Comparison of ENCODE assay signal across 8 cellular contexts in the genomic region with DNA sequence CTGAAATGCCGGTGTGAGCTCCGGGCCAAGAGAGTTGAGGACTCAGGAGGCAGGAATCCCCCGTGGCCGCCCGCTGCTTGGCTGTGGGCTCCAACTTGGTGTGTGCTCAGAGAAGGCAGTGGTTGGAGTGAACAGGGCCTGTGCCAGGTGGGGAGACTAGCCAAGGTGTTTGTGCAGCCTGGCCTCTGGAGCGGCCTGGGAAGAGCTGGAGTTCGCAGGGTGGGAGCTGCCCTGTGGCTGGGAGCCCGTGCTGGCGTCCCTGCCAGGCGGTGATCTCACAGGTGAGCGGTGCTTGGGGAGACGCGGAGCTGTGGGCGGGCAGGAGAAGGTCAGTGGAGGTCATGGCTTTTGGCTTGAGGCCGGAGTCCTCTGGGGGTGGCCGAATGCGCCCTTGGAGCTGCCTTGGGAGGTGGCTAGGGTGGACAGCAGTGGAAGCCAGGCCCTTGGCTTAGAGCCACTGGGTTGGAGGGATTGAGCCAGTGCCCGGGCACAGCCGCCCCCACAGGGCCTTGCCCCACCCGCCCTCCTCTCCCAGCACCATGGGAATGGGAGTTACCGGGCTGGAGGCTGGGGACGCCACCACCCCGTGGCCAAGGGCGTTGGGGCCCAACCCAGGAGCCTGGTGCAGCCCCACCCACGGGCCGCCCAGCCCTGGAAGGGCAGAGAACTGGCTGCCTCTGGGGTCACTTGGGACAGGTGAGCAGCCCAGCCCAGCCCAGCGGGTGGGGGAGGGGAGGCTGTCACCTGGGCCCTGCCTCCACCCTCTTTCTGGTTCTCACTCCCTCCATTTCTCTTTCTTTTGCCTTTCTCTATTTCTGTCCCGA. TPM values are rescaled to one million over a fixed set of nuclear protein-coding genes. Genes with fewer than 3 reads are reported as not detected.
A peak's percentile ranks its signal among the peaks of the same experiment; 100 is the strongest.
DNase-seq lines count a peak whose midpoint lies in the region; ATAC-seq, FAIRE-seq and TF ChIP-seq lines count a peak whose summit lies in the region.

No MANE protein-coding gene starts in this region.

- no peak for TF ChIP-seq CTCF in right atrium auricular region (IDR thresholded peaks at IDR 0.05)

- H3K4me3 ChIP-seq in Jurkat, Clone E6-1 (ENCODE audit: low read length), result peak overlapping the region; percentile 89
- H3K4me3 ChIP-seq in right atrium auricular region, result peak overlapping the region; percentile 52 to 67

- peaks cover 58% of the 10 kb centered on the region for H3K4me1 Mint-ChIP-seq in activated naive CD8-positive, alpha-beta T cell treated with anti-CD3 and anti-CD28 coated beads for 36 hours

- H3K27ac Mint-ChIP-seq in activated naive CD8-positive, alpha-beta T cell treated with anti-CD3 and anti-CD28 coated beads for 36 hours, result peak overlapping the region; percentile 98

- peaks cover 12% of the 10 kb centered on the region for H3K36me3 ChIP-seq in right atrium auricular region

- H3K9me3 Mint-ChIP-seq in activated naive CD8-positive, alpha-beta T cell treated with anti-CD3 and anti-CD28 coated beads for 36 hours, result no peaks in the 10 kb centered on the region

- H3K4me3 Mint-ChIP-seq in activated naive CD8-positive, alpha-beta T cell treated with anti-CD3 and anti-CD28 coated beads for 36 hours, result peak overlapping the region; percentile 97

- H3K36me3 Mint-ChIP-seq in activated naive CD8-positive, alpha-beta T cell treated with anti-CD3 and anti-CD28 coated beads for 36 hours, result peaks cover 22% of the 10 kb centered on the region

- peaks cover 0 to 78% of the 10 kb centered on the region in 2 donors for H3K4me1 ChIP-seq in right atrium auricular region

- no peak for FAIRE-seq in GM19239 (lab: Jason Lieb, UNC)

- intact Hi-C loops in sciatic nerve (cut with DNase I), result no loop called here

- no peaks in the 10 kb centered on the region for H3K27me3 ChIP-seq in right atrium auricular region

- ATAC-seq in sciatic nerve, result peak; percentile 1
- ATAC-seq in GM21717 (IDR thresholded peaks at IDR 0.05; ENCODE audit: unreplicated experiment), result no peak
- no peak for ATAC-seq in GM18519 (IDR thresholded peaks at IDR 0.05; ENCODE audit: low FRiP score, unreplicated experiment)

- peak overlapping the region; percentile 93 to 97 for H3K27ac ChIP-seq in right atrium auricular region

- H3K9me3 ChIP-seq in right atrium auricular region, result no peaks in the 10 kb centered on the region

- DNase-seq in C1 segment of cervical spinal cord (lab: John Stamatoyannopoulos, UW), result peak in 9 of 14 donors; percentile 31 to 80 (median 62)
- DNase-seq in Jurkat, Clone E6-1 (ENCODE audit: low read depth, low spot score), result no peak
- no peak for DNase-seq in activated naive CD8-positive, alpha-beta T cell treated with anti-CD3 and anti-CD28 coated beads for 36 hours
- DNase-seq in right atrium auricular region (ENCODE audit: low spot score), result no peak
- peak; percentile 82 for DNase-seq in sciatic nerve (ENCODE audit: low spot score)
- DNase-seq in GM19239 (ENCODE audit: insufficient read length, low spot score), result no peak

- H3K27me3 Mint-ChIP-seq in activated naive CD8-positive, alpha-beta T cell treated with anti-CD3 and anti-CD28 coated beads for 36 hours, result no peaks in the 10 kb centered on the region

RNA-seq across cellular contexts. Expression of gene CIRBP, which starts 7.1 kb away (rescaled TPM):
- 253 TPM for polyA plus RNA-seq in Jurkat, Clone E6-1 (2012; ENCODE audit: insufficient read depth, insufficient read length)
- total RNA-seq in activated naive CD8-positive, alpha-beta T cell treated with anti-CD3 and anti-CD28 coated beads for 36 hours, result 100 to 1,000 TPM; 208 to 216 TPM
- total RNA-seq in right atrium auricular region (100 to 1,000 TPM; 288 to 385 TPM), sciatic nerve (550 TPM)

RNA-seq across cellular contexts. Expression of gene FAM174C, which starts 13.3 kb away (rescaled TPM):
- 79.3 TPM for polyA plus RNA-seq in Jurkat, Clone E6-1 (2012; ENCODE audit: insufficient read depth, insufficient read length)
- 100 to 1,000 TPM in 1 of 2 experiments, 10 to 100 TPM in 1; 99.8 to 101 TPM for total RNA-seq in activated naive CD8-positive, alpha-beta T cell treated with anti-CD3 and anti-CD28 coated beads for 36 hours
- total RNA-seq in right atrium auricular region (10 to 100 TPM; 28.9 to 29.8 TPM), sciatic nerve (21.4 TPM)

RNA-seq across cellular contexts. Expression of gene MIDN, which starts 13.7 kb away (rescaled TPM):
- polyA plus RNA-seq in Jurkat, Clone E6-1 (2012; ENCODE audit: insufficient read depth, insufficient read length), result 29.9 TPM
- 10 to 100 TPM; 29.3 to 29.6 TPM for total RNA-seq in activated naive CD8-positive, alpha-beta T cell treated with anti-CD3 and anti-CD28 coated beads for 36 hours
- total RNA-seq in right atrium auricular region (10 to 100 TPM; 42.1 to 42.2 TPM), sciatic nerve (117 TPM)

RNA-seq across cellular contexts. Expression of gene ATP5F1D, which starts 20.5 kb away (rescaled TPM):
- 286 TPM for polyA plus RNA-seq in Jurkat, Clone E6-1 (2012; ENCODE audit: insufficient read depth, insufficient read length)
- 100 to 1,000 TPM; 175 to 177 TPM for total RNA-seq in activated naive CD8-positive, alpha-beta T cell treated with anti-CD3 and anti-CD28 coated beads for 36 hours
- 100 to 1,000 TPM; 193 to 269 TPM for total RNA-seq in right atrium auricular region
- 90.9 TPM for total RNA-seq in sciatic nerve

RNA-seq across cellular contexts. Expression of gene EFNA2, which starts 23.6 kb away (rescaled TPM):
- 1.9 TPM for polyA plus RNA-seq in Jurkat, Clone E6-1 (2012; ENCODE audit: insufficient read depth, insufficient read length)
- total RNA-seq in activated naive CD8-positive, alpha-beta T cell treated with anti-CD3 and anti-CD28 coated beads for 36 hours, result not detected
- total RNA-seq in right atrium auricular region, result not detected
- not detected for total RNA-seq in sciatic nerve

Comparison
In these comparisons a context has a peak if more than half of its experiments do, and no peak if none do; other contexts are left out.
1. DNase-seq: peak in C1 segment of cervical spinal cord (9 of 14) and sciatic nerve (single experiment); none in Jurkat, Clone E6-1 (single experiment), activated naive CD8-positive, alpha-beta T cell treated with anti-CD3 and anti-CD28 coated beads for 36 hours (single experiment), right atrium auricular region (single experiment) and GM19239 (single experiment).